ENCODE assay signal across 23 cellular contexts in genomic region chr21:46372014-46372485, GRCh38.
"Had no signal": no experiment of that assay in that cellular context is flagged by ENCODE, and none has a peak within 500 bp of the region (broad histone marks: within the 10 kb centered on the region; RNA-seq: fewer than 3 reads in every experiment).

No MANE protein-coding gene starts in this region.

- FAIRE-seq: colon, pancreas had no signal

- H3K27me3 ChIP-seq: body of pancreas, dorsolateral prefrontal cortex, gastroesophageal sphincter, heart right ventricle, pancreas, sigmoid colon, spleen, testis, upper lobe of right lung had no signal

- H3K27ac ChIP-seq: body of pancreas, dorsolateral prefrontal cortex, gastroesophageal sphincter, heart right ventricle, pancreas, sigmoid colon, spleen, testis, upper lobe of right lung, WERI-Rb-1 had no signal

- H3K4me3 ChIP-seq: body of pancreas, dorsolateral prefrontal cortex, gastroesophageal sphincter, heart right ventricle, left ventricle myocardium inferior, pancreas, sigmoid colon, spleen, testis, upper lobe of right lung had no signal

- DNase-seq: activated CD4-positive, alpha-beta T cell treated with anti-CD3 and anti-CD28 coated beads, Interleukin-2, amount 50 U/mL, for 4 hours; activated naive CD8-positive, alpha-beta T cell treated with anti-CD3 and anti-CD28 coated beads, Interleukin-2, amount 10 ng/mL, durations not matched to agents 7 days and 5 days; activated T-cell treated with anti-CD3 and anti-CD28 coated beads for 4 hours; amygdala; body of pancreas; caudate nucleus; dorsolateral prefrontal cortex; endodermal cell; erythroblast; heart right ventricle; kidney glomerular epithelial cell; left ventricle myocardium inferior; pancreas; sigmoid colon; spleen; stimulated activated CD4-positive, alpha-beta T cell treated with anti-CD3 and anti-CD28 coated beads, Interleukin-4, amount 100 ng/mL, for 4 hours; testis; upper lobe of right lung; WERI-Rb-1 had no signal

- H3K4me1 ChIP-seq: body of pancreas, gastroesophageal sphincter, pancreas, sigmoid colon had no signal

- ATAC-seq: body of pancreas; gastroesophageal sphincter; heart right ventricle; naive thymus-derived CD8-positive, alpha-beta T cell; pancreas; stimulated activated memory B cell treated with anti-CD40 and anti-IgM and Interleukin-4, amounts not matched to agents 10 μg/mL and 1 μg/mL and 100 μg/mL, for 72 hours had no signal

- H3K9me3 ChIP-seq: body of pancreas, gastroesophageal sphincter, heart right ventricle, left ventricle myocardium inferior, pancreas, sigmoid colon, spleen, testis, upper lobe of right lung had no signal
